1 cellular context compared by ENCODE assay signal in the genomic region with DNA sequence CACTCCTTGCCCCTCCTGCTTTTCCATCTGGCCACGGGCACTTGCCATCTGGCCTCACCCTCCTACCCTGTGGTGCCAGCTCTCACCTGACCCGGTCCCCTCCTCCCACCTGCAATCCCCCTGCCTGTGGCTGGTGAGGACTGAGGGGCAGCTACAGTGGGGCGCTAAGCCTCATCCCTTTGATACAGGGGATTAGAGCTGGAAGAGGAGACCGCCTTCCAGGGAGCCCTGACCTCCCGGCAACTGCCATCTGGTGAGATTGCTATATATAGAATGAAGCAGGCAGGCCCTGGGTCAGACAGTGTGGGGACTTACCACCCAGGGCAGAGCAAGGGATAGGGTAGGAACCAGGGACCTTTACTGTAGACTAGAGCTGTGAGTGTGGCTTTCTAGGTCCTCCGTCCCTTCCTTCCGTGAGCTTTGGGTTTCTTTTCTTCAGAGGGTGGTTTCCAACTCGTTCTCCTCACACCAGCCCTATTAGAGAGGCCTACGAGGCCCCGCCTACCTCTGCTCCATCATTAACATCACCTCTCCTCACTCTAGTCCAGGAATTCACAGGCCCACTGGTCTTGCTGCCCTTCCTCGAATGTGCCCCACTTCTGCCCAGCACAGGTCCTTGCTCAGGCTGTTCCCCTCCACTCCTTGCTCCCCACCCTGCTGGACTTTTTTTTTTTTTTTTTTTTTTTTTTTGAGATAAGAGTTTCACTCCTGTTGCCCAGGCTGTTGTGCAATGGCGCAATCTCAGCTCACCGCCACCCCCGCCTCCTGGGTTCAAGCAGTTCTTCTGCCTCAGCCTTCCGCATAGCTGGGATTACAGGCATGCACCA.
TF ChIP-seq lines count a peak whose summit lies in the region.

No MANE protein-coding gene starts in this region.

TF ChIP-seq in K562, 482 proteins besides CTCF, POLR2A, EP300 and RAD21 (continued from another document):
- TF ChIP-seq, protein P1, sequence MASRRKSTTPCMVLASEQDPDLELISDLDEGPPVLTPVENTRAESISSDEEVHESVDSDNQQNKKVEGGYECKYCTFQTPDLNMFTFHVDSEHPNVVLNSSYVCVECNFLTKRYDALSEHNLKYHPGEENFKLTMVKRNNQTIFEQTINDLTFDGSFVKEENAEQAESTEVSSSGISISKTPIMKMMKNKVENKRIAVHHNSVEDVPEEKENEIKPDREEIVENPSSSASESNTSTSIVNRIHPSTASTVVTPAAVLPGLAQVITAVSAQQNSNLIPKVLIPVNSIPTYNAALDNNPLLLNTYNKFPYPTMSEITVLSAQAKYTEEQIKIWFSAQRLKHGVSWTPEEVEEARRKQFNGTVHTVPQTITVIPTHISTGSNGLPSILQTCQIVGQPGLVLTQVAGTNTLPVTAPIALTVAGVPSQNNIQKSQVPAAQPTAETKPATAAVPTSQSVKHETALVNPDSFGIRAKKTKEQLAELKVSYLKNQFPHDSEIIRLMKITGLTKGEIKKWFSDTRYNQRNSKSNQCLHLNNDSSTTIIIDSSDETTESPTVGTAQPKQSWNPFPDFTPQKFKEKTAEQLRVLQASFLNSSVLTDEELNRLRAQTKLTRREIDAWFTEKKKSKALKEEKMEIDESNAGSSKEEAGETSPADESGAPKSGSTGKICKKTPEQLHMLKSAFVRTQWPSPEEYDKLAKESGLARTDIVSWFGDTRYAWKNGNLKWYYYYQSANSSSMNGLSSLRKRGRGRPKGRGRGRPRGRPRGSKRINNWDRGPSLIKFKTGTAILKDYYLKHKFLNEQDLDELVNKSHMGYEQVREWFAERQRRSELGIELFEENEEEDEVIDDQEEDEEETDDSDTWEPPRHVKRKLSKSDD (conservative IDR thresholded peaks at IDR 0.05; ENCODE audit: low read length): no peak
- TF ChIP-seq CEBPB (tag; IDR thresholded peaks at IDR 0.05) (peak; percentile 94), MCM5 (IDR thresholded peaks at IDR 0.05; ENCODE audit: low read depth) (no peak), RBM25 (IDR thresholded peaks at IDR 0.05; ENCODE audit: low read depth, low read length, severe bottlenecking) (no peak), ZBTB17 (CRISPR knock-in tag; IDR thresholded peaks at IDR 0.05) (no peak), SLC30A9 (CRISPR knock-in tag; IDR thresholded peaks at IDR 0.05) (no peak), CEBPG (CRISPR knock-in tag; IDR thresholded peaks at IDR 0.05) (peak; percentile 44; the same call in 1 of the 2 replicates), CEBPG (tag; conservative IDR thresholded peaks at IDR 0.05 in 1 of 2, IDR thresholded peaks at IDR 0.05 in 1 of 2) (peak; percentile 59 to 67; a peak in 3 of 4 replicates), ZSCAN32 (CRISPR knock-in tag; IDR thresholded peaks at IDR 0.05) (no peak), ZNF589 (CRISPR knock-in tag; IDR thresholded peaks at IDR 0.05; ENCODE audit: low read depth) (no peak), RCOR1 (IDR thresholded peaks at IDR 0.05; ENCODE audit: borderline replicate concordance in 1 of 2, low read depth in 2 of 2, low read length in 2 of 2) (peak in 1 of 2 experiments; percentile 64; a peak in 2 of 4 replicates), HMGN3 (IDR thresholded peaks at IDR 0.05; ENCODE audit: borderline replicate concordance, extremely low read depth, insufficient read length, low read depth, low read length) (no peak), MAFK (IDR thresholded peaks at IDR 0.05; ENCODE audit: low read length) (no peak)
- TF ChIP-seq, protein P2, sequence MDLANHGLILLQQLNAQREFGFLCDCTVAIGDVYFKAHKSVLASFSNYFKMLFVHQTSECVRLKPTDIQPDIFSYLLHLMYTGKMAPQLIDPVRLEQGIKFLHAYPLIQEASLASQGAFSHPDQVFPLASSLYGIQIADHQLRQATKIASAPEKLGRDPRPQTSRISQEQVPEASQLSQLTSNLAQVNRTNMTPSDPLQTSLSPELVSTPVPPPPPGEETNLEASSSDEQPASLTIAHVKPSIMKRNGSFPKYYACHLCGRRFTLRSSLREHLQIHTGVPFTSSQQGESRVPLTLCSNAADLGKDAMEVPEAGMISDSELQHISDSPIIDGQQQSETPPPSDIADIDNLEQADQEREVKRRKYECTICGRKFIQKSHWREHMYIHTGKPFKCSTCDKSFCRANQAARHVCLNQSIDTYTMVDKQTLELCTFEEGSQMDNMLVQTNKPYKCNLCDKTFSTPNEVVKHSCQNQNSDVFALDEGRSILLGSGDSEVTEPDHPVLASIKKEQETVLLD (IDR thresholded peaks at IDR 0.05): no peak
- TF ChIP-seq, protein P3, sequence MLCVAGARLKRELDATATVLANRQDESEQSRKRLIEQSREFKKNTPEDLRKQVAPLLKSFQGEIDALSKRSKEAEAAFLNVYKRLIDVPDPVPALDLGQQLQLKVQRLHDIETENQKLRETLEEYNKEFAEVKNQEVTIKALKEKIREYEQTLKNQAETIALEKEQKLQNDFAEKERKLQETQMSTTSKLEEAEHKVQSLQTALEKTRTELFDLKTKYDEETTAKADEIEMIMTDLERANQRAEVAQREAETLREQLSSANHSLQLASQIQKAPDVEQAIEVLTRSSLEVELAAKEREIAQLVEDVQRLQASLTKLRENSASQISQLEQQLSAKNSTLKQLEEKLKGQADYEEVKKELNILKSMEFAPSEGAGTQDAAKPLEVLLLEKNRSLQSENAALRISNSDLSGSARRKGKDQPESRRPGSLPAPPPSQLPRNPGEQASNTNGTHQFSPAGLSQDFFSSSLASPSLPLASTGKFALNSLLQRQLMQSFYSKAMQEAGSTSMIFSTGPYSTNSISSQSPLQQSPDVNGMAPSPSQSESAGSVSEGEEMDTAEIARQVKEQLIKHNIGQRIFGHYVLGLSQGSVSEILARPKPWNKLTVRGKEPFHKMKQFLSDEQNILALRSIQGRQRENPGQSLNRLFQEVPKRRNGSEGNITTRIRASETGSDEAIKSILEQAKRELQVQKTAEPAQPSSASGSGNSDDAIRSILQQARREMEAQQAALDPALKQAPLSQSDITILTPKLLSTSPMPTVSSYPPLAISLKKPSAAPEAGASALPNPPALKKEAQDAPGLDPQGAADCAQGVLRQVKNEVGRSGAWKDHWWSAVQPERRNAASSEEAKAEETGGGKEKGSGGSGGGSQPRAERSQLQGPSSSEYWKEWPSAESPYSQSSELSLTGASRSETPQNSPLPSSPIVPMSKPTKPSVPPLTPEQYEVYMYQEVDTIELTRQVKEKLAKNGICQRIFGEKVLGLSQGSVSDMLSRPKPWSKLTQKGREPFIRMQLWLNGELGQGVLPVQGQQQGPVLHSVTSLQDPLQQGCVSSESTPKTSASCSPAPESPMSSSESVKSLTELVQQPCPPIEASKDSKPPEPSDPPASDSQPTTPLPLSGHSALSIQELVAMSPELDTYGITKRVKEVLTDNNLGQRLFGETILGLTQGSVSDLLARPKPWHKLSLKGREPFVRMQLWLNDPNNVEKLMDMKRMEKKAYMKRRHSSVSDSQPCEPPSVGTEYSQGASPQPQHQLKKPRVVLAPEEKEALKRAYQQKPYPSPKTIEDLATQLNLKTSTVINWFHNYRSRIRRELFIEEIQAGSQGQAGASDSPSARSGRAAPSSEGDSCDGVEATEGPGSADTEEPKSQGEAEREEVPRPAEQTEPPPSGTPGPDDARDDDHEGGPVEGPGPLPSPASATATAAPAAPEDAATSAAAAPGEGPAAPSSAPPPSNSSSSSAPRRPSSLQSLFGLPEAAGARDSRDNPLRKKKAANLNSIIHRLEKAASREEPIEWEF (CRISPR knock-in tag; IDR thresholded peaks at IDR 0.05): no peak
